22 cellular contexts compared by ENCODE assay signal in genomic region chr12:40647651-40648050, GRCh38. TPM values are rescaled to one million over a fixed set of nuclear protein-coding genes. Genes with fewer than 3 reads are reported as not detected.
"Had no signal": no experiment of that assay in that cellular context is flagged by ENCODE, and none has a peak within 500 bp of the region (broad histone marks: within the 10 kb centered on the region; RNA-seq: fewer than 3 reads in every experiment).

No MANE protein-coding gene starts in this region.

- H3K36me3 Mint-ChIP-seq: activated CD4-positive, alpha-beta memory T cell treated with anti-CD3 and anti-CD28 coated beads for 36 hours; activated CD8-positive, alpha-beta memory T cell treated with anti-CD3 and anti-CD28 coated beads, Interleukin-2, amount 10 ng/mL, durations not matched to agents 7 days and 5 days; immature natural killer cell; naive thymus-derived CD4-positive, alpha-beta T cell had no signal

- H3K27ac ChIP-seq: neutrophil, stomach, thoracic aorta, upper lobe of right lung had no signal

- H3K27me3 ChIP-seq: neutrophil, stomach, upper lobe of right lung had no signal

- H3K4me3 ChIP-seq: lung, mucosa of descending colon, stomach, thoracic aorta, upper lobe of right lung had no signal

- H3K9me3 Mint-ChIP-seq: activated naive CD4-positive, alpha-beta T cell treated with anti-CD3 and anti-CD28 coated beads for 36 hours; activated T-helper 2 cell treated with anti-CD3 and anti-CD28 coated beads, Interferon-gamma antibody, Interleukin-2, Interleukin-4, amounts not matched to agents 10 μg/mL and 5 μg/mL and 100 μg/mL, durations not matched to agents 14 hours and 24 hours and 36 hours had no signal

- H3K4me1 ChIP-seq: upper lobe of right lung had no signal

- H3K36me3 ChIP-seq: neutrophil, stomach, thoracic aorta, upper lobe of right lung had no signal

- H3K4me1 Mint-ChIP-seq: activated CD8-positive, alpha-beta memory T cell treated with anti-CD3 and anti-CD28 coated beads, Interleukin-2, amount 10 ng/mL, durations not matched to agents 7 days and 5 days; activated naive CD8-positive, alpha-beta T cell treated with anti-CD3 and anti-CD28 coated beads, Interleukin-2, amount 50 U/mL, for 24 hours; immature natural killer cell; naive thymus-derived CD4-positive, alpha-beta T cell had no signal

- DNase-seq: activated CD4-positive, alpha-beta memory T cell treated with anti-CD3 and anti-CD28 coated beads for 36 hours; activated CD4-positive, alpha-beta T cell treated with anti-CD3 and anti-CD28 coated beads for 1 hour; activated CD8-positive, alpha-beta memory T cell treated with anti-CD3 and anti-CD28 coated beads, Interleukin-2, amount 10 ng/mL, durations not matched to agents 7 days and 5 days; activated naive CD4-positive, alpha-beta T cell treated with anti-CD3 and anti-CD28 coated beads for 36 hours; activated naive CD8-positive, alpha-beta T cell treated with anti-CD3 and anti-CD28 coated beads, Interleukin-2, amount 50 U/mL, for 24 hours; activated T-cell treated with anti-CD3 and anti-CD28 coated beads, Interleukin-2, amount 50 U/mL, for 1 hour; aorta; immature natural killer cell; left colon; mucosa of descending colon; naive thymus-derived CD4-positive, alpha-beta T cell; posterior cingulate gyrus; stimulated activated CD4-positive, alpha-beta T cell treated with anti-CD3 and anti-CD28 coated beads, Interleukin-12 subunit alpha, Interleukin-12 subunit beta, amount 100 ng/mL, for 4 hours; stimulated activated CD4-positive, alpha-beta T cell treated with anti-CD3 and anti-CD28 coated beads, Interleukin-2, amount 100 ng/mL, for 24 hours; stomach; upper lobe of right lung had no signal

- H3K9me3 ChIP-seq: mucosa of descending colon, neutrophil, thoracic aorta, upper lobe of right lung had no signal

- ATAC-seq: activated CD8-positive, alpha-beta memory T cell treated with anti-CD3 and anti-CD28 coated beads, Interleukin-2, amount 10 ng/mL, durations not matched to agents 7 days and 5 days; activated naive CD8-positive, alpha-beta T cell treated with anti-CD3 and anti-CD28 coated beads, Interleukin-2, amount 50 U/mL, for 24 hours; left colon; mucosa of descending colon; naive thymus-derived CD4-positive, alpha-beta T cell; upper lobe of right lung had no signal

- H3K27me3 Mint-ChIP-seq: activated CD4-positive, alpha-beta memory T cell treated with anti-CD3 and anti-CD28 coated beads for 36 hours; activated CD8-positive, alpha-beta memory T cell treated with anti-CD3 and anti-CD28 coated beads, Interleukin-2, amount 10 ng/mL, durations not matched to agents 7 days and 5 days; activated naive CD8-positive, alpha-beta T cell treated with anti-CD3 and anti-CD28 coated beads, Interleukin-2, amount 50 U/mL, for 24 hours; naive thymus-derived CD4-positive, alpha-beta T cell had no signal

- H3K4me3 Mint-ChIP-seq: activated CD4-positive, alpha-beta memory T cell treated with anti-CD3 and anti-CD28 coated beads for 36 hours; activated CD8-positive, alpha-beta memory T cell treated with anti-CD3 and anti-CD28 coated beads, Interleukin-2, amount 10 ng/mL, durations not matched to agents 7 days and 5 days; activated naive CD4-positive, alpha-beta T cell treated with anti-CD3 and anti-CD28 coated beads for 36 hours; activated naive CD8-positive, alpha-beta T cell treated with anti-CD3 and anti-CD28 coated beads, Interleukin-2, amount 50 U/mL, for 24 hours; immature natural killer cell; naive thymus-derived CD4-positive, alpha-beta T cell had no signal

- H3K27ac Mint-ChIP-seq: activated CD4-positive, alpha-beta memory T cell treated with anti-CD3 and anti-CD28 coated beads for 36 hours; activated CD8-positive, alpha-beta memory T cell treated with anti-CD3 and anti-CD28 coated beads, Interleukin-2, amount 10 ng/mL, durations not matched to agents 7 days and 5 days; activated naive CD4-positive, alpha-beta T cell treated with anti-CD3 and anti-CD28 coated beads for 36 hours; activated naive CD8-positive, alpha-beta T cell treated with anti-CD3 and anti-CD28 coated beads, Interleukin-2, amount 50 U/mL, for 24 hours; activated T-helper 2 cell treated with anti-CD3 and anti-CD28 coated beads, Interferon-gamma antibody, Interleukin-2, Interleukin-4, amounts not matched to agents 10 μg/mL and 5 μg/mL and 100 μg/mL, durations not matched to agents 14 hours and 24 hours and 36 hours; immature natural killer cell; naive thymus-derived CD4-positive, alpha-beta T cell had no signal

RNA-seq across cellular contexts. Expression of gene CNTN1, which starts 44.6 kb away (rescaled TPM):
- total RNA-seq: activated CD4-positive, alpha-beta memory T cell treated with anti-CD3 and anti-CD28 coated beads for 36 hours; activated CD8-positive, alpha-beta memory T cell treated with anti-CD3 and anti-CD28 coated beads, Interleukin-2, amount 10 ng/mL, durations not matched to agents 7 days and 5 days; activated naive CD4-positive, alpha-beta T cell treated with anti-CD3 and anti-CD28 coated beads for 36 hours; activated T-helper 2 cell treated with anti-CD3 and anti-CD28 coated beads, Interferon-gamma antibody, Interleukin-2, Interleukin-4, amounts not matched to agents 10 μg/mL and 5 μg/mL and 100 μg/mL, durations not matched to agents 14 hours and 24 hours and 36 hours; dermis microvascular lymphatic vessel endothelial cell; naive thymus-derived CD4-positive, alpha-beta T cell; T-helper 1 cell treated with Interleukin-12 subunit alpha and Interleukin-12 subunit beta and Interleukin-4 antibody, amounts not matched to agents 30 ng/mL and 1 ng/mL, for 36 hours had no signal
- polyA plus RNA-seq: immature natural killer cell; naive thymus-derived CD4-positive, alpha-beta T cell had no signal
